In genomic region chr9:126499005-126499910, GRCh38 we compare ENCODE assay signal across 8 cellular contexts.
DNase-seq lines count a peak whose midpoint lies in the region; ATAC-seq and TF ChIP-seq lines count a peak whose summit lies in the region.

No MANE protein-coding gene starts in this region.

- no peaks in the 10 kb centered on the region for H3K9me3 ChIP-seq in CD4-positive, alpha-beta T cell (ENCODE audit: control insufficient read depth, low read length)
- no peaks in the 10 kb centered on the region for H3K9me3 ChIP-seq in heart left ventricle

- DNase-seq in CD4-positive, alpha-beta T cell: peak in 9 of 10 experiments; percentile 19 to 60 (median 36)
- DNase-seq in HFFc6 (no peak), RKO (ENCODE audit: low spot score) (peak; percentile 53), heart left ventricle (peak in 1 of 5 donors; percentile 71), posterior vena cava (ENCODE audit: low spot score) (peak; percentile 83), NCI-H187 treated with DMSO at 0.1 percent for 48 hours (lab: John Stamatoyannopoulos, UW) (no peak), mesenteric fat pad (ENCODE audit: low spot score) (no peak)
- DNase-seq in activated naive CD8-positive, alpha-beta T cell treated with anti-CD3 and anti-CD28 coated beads for 36 hours: peak; percentile 52

- no peaks in the 10 kb centered on the region for H3K9me3 Mint-ChIP-seq in CD4-positive, alpha-beta T cell
- no peaks in the 10 kb centered on the region for H3K9me3 Mint-ChIP-seq in HFFc6
- no peaks in the 10 kb centered on the region for H3K9me3 Mint-ChIP-seq in activated naive CD8-positive, alpha-beta T cell treated with anti-CD3 and anti-CD28 coated beads for 36 hours

- peaks cover 0 to 26% (median 14%) of the 10 kb centered on the region in 12 donors for H3K4me1 ChIP-seq in heart left ventricle

- peak; percentile 79 for ATAC-seq in CD4-positive, alpha-beta T cell (ENCODE audit: poor library complexity)
- ATAC-seq in heart left ventricle: peak in 3 of 4 donors; percentile 55 to 72 (median 71)

- H3K4me1 Mint-ChIP-seq in CD4-positive, alpha-beta T cell (ENCODE audit: low read depth): peaks cover 12% of the 10 kb centered on the region
- H3K4me1 Mint-ChIP-seq in HFFc6 (ENCODE audit: low read depth): no peaks in the 10 kb centered on the region
- H3K4me1 Mint-ChIP-seq in activated naive CD8-positive, alpha-beta T cell treated with anti-CD3 and anti-CD28 coated beads for 36 hours: peaks cover 11% of the 10 kb centered on the region

- peak; percentile 99 for TF ChIP-seq CTCF in CD4-positive, alpha-beta T cell (IDR thresholded peaks at IDR 0.05)
- TF ChIP-seq CTCF in HFFc6 (IDR thresholded peaks at IDR 0.05) (peak; percentile 100), heart left ventricle (IDR thresholded peaks at IDR 0.05) (peak; percentile 99 to 100 (median 100))

- H3K4me3 Mint-ChIP-seq in CD4-positive, alpha-beta T cell: no peak overlapping the region
- peak overlapping the region; percentile 82 for H3K4me3 Mint-ChIP-seq in HFFc6
- no peak overlapping the region for H3K4me3 Mint-ChIP-seq in activated naive CD8-positive, alpha-beta T cell treated with anti-CD3 and anti-CD28 coated beads for 36 hours

- 2 to 4% (median 3%) methylated on average over 43 to 46 of the region's 46 CpGs for WGBS in heart left ventricle, 4 donors

- no peak overlapping the region for H3K27ac ChIP-seq in CD4-positive, alpha-beta T cell (ENCODE audit: low read depth, low read length)
- peak overlapping the region in 2 of 12 donors; percentile 10 to 39 for H3K27ac ChIP-seq in heart left ventricle

- CTCF ChIA-PET in CD4-positive, alpha-beta T cell (lab: Charles Lee): interaction anchor here (0.5 to 1.7 kb wide), 18 partner anchors 9 to 869 kb away, joined by 3 to 32 read pairs (median 4); no protein-coding TSS in a partner anchor

- peaks cover 0 to 12% (median 3%) of the 10 kb centered on the region in 9 donors for H3K36me3 ChIP-seq in heart left ventricle

- peaks cover 15% of the 10 kb centered on the region for H3K27me3 ChIP-seq in CD4-positive, alpha-beta T cell (ENCODE audit: control insufficient read depth, insufficient read depth, low read length)
- peaks cover 0 to 14% (median 0%) of the 10 kb centered on the region in 9 donors for H3K27me3 ChIP-seq in heart left ventricle

- H3K36me3 Mint-ChIP-seq in CD4-positive, alpha-beta T cell (ENCODE audit: low read depth): no peaks in the 10 kb centered on the region
- H3K36me3 Mint-ChIP-seq in HFFc6 (ENCODE audit: low read depth): no peaks in the 10 kb centered on the region
- H3K36me3 Mint-ChIP-seq in activated naive CD8-positive, alpha-beta T cell treated with anti-CD3 and anti-CD28 coated beads for 36 hours: no peaks in the 10 kb centered on the region

- H3K4me3 ChIP-seq in heart left ventricle: peak overlapping the region; percentile 21 to 59 (median 50)

- intact Hi-C loops in CD4-positive, alpha-beta T cell (cut with DNase I, micrococcal nuclease): loop anchor here (1.0 to 10.0 kb wide), 3 partner anchors 59 to 354 kb away; no protein-coding TSS in a partner anchor
- intact Hi-C loops in heart left ventricle (cut with DNase I): loop anchor here in 5 of 10 donors (1.0 to 10.0 kb wide), 4 partner anchors 58 to 283 kb away; no protein-coding TSS in a partner anchor
- intact Hi-C loops in posterior vena cava (cut with DNase I): loop anchor here (2.0 to 10.0 kb wide), 2 partner anchors 58 to 1274 kb away; no protein-coding TSS in a partner anchor

- H3K27ac Mint-ChIP-seq in CD4-positive, alpha-beta T cell: no peak overlapping the region
- H3K27ac Mint-ChIP-seq in HFFc6: no peak overlapping the region
- no peak overlapping the region for H3K27ac Mint-ChIP-seq in activated naive CD8-positive, alpha-beta T cell treated with anti-CD3 and anti-CD28 coated beads for 36 hours

- POLR2A ChIA-PET in CD4-positive, alpha-beta T cell (lab: Charles Lee): interaction anchor here (0.7 kb wide), 1 partner anchor 57 kb away, joined by 3 read pairs; no protein-coding TSS in a partner anchor

- peaks cover 8% of the 10 kb centered on the region for H3K27me3 Mint-ChIP-seq in CD4-positive, alpha-beta T cell
- H3K27me3 Mint-ChIP-seq in HFFc6 (ENCODE audit: insufficient read depth): peaks cover 4% of the 10 kb centered on the region
- H3K27me3 Mint-ChIP-seq in activated naive CD8-positive, alpha-beta T cell treated with anti-CD3 and anti-CD28 coated beads for 36 hours: peaks cover 9% of the 10 kb centered on the region

- TF ChIP-seq POLR2A in heart left ventricle (IDR thresholded peaks at IDR 0.05): no peak

Comparison
In these comparisons a context has a peak if more than half of its experiments do, and no peak if none do; other contexts are left out.
1. DNase-seq: peak in CD4-positive, alpha-beta T cell (9 of 10), RKO (single experiment), activated naive CD8-positive, alpha-beta T cell treated with anti-CD3 and anti-CD28 coated beads for 36 hours (single experiment) and posterior vena cava (single experiment); none in HFFc6 (single experiment), NCI-H187 treated with DMSO at 0.1 percent for 48 hours (single experiment) and mesenteric fat pad (single experiment).
2. Peak in every context shown above with its lines, with median percentiles within 50 percentile points of each other: CTCF ChIP-seq.